In the genomic region with DNA sequence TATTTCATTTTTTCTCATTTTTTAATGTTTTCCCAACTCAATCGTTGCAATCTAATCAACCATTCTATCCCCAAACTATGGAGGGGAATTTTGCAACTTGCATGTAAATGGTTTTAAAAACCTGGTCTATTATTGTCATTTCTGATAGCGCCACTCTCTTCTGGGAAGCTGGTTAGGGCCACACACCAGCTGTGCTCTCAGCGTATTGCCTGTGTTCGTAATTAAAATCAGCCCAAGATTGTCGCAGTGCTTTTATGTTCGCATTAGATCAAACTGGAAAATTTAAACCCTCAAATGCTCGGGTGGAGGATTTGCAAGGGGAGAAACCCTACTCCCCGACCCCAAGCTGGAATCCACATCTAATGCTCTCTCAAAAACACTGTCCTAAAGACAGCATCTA, we compare ENCODE assay signal across 15 cellular contexts.
A peak's percentile ranks its signal among the peaks of the same experiment; 100 is the strongest.
DNase-seq lines count a peak whose midpoint lies in the region; ATAC-seq and TF ChIP-seq lines count a peak whose summit lies in the region.
"Had no signal": no experiment of that assay in that cellular context is flagged by ENCODE, and none has a peak within 500 bp of the region (broad histone marks: within the 10 kb centered on the region; RNA-seq: fewer than 3 reads in every experiment).

No MANE protein-coding gene starts in this region.

- CTCF ChIA-PET in CD8-positive, alpha-beta T cell (lab: Charles Lee): no interaction called here

- no peaks in the 10 kb centered on the region for H3K27me3 ChIP-seq in CD8-positive, alpha-beta T cell (ENCODE audit: insufficient read depth, low read length)
- H3K27me3 ChIP-seq: adrenal gland, esophagus muscularis mucosa, heart left ventricle, left lung had no signal

- peaks cover 8% of the 10 kb centered on the region for H3K4me1 ChIP-seq in CD8-positive, alpha-beta T cell (ENCODE audit: insufficient read depth, low read length)
- H3K4me1 ChIP-seq: adrenal gland, left lung had no signal

- H3K4me3 ChIP-seq in CD8-positive, alpha-beta T cell (ENCODE audit: low read depth, low read length): no peak overlapping the region
- H3K4me3 ChIP-seq: adrenal gland, esophagus muscularis mucosa, heart left ventricle, left lung had no signal

- TF ChIP-seq CTCF in CD8-positive, alpha-beta T cell (IDR thresholded peaks at IDR 0.05): no peak

- H3K9me3 ChIP-seq in CD8-positive, alpha-beta T cell (ENCODE audit: low read length): no peaks in the 10 kb centered on the region
- H3K9me3 ChIP-seq: adrenal gland, esophagus muscularis mucosa, heart left ventricle, left lung had no signal

- H3K27ac ChIP-seq in CD8-positive, alpha-beta T cell (ENCODE audit: low read depth, low read length): no peak overlapping the region
- H3K27ac ChIP-seq: adrenal gland, esophagus muscularis mucosa, heart left ventricle had no signal

- intact Hi-C loops in CD8-positive, alpha-beta T cell (cut with DNase I, micrococcal nuclease): loop anchor here in 1 of 2 experiments (10.0 kb wide), 1 partner anchor 373 kb away; no protein-coding TSS in a partner anchor
- intact Hi-C loops in activated T-helper 2 cell treated with anti-CD3 and anti-CD28 coated beads, Interferon-gamma antibody, Interleukin-2, Interleukin-4, amounts not matched to agents 10 μg/mL and 5 μg/mL and 100 μg/mL, durations not matched to agents 14 hours and 24 hours and 36 hours (cut with micrococcal nuclease): no loop called here

- no peaks in the 10 kb centered on the region for H3K36me3 ChIP-seq in CD8-positive, alpha-beta T cell (ENCODE audit: insufficient read depth, low read length)
- H3K36me3 ChIP-seq: adrenal gland, heart left ventricle, left lung had no signal

- DNase-seq in NCI-H146 (lab: John Stamatoyannopoulos, UW) (peak; percentile 39), NCI-H146 treated with DMSO at 0.1 percent for 48 hours (lab: John Stamatoyannopoulos, UW; ENCODE audit: unreplicated experiment) (no peak)
- DNase-seq in CD8-positive, alpha-beta T cell: no peak
- no peak for DNase-seq in activated T-helper 2 cell treated with anti-CD3 and anti-CD28 coated beads, Interferon-gamma antibody, Interleukin-2, Interleukin-4, amounts not matched to agents 10 μg/mL and 5 μg/mL and 100 μg/mL, durations not matched to agents 14 hours and 24 hours and 36 hours (ENCODE audit: low spot score)
- no peak for DNase-seq in natural killer cell treated with Interleukin-12 subunit alpha and Interleukin-12 subunit beta and Interleukin-15 and Interleukin-18, amount 100 ng/mL, for 72 hours (ENCODE audit: low spot score)
- DNase-seq: H7, heart left ventricle, NCI-H1105, NCI-H526 had no signal

- peaks cover 49% of the 10 kb centered on the region for H3K4me1 Mint-ChIP-seq in CD8-positive, alpha-beta T cell (ENCODE audit: low read depth)
- H3K4me1 Mint-ChIP-seq in activated T-helper 2 cell treated with anti-CD3 and anti-CD28 coated beads, Interferon-gamma antibody, Interleukin-2, Interleukin-4, amounts not matched to agents 10 μg/mL and 5 μg/mL and 100 μg/mL, durations not matched to agents 14 hours and 24 hours and 36 hours (ENCODE audit: low read depth): peaks cover 34% of the 10 kb centered on the region
- H3K4me1 Mint-ChIP-seq in natural killer cell treated with Interleukin-12 subunit alpha and Interleukin-12 subunit beta and Interleukin-15 and Interleukin-18, amount 100 ng/mL, for 72 hours (ENCODE audit: low read depth in 2 of 2): peaks cover 52 to 60% of the 10 kb centered on the region in 2 donors

- H3K27ac Mint-ChIP-seq in CD8-positive, alpha-beta T cell: peak overlapping the region; percentile 21
- peak overlapping the region; percentile 46 for H3K27ac Mint-ChIP-seq in activated T-helper 2 cell treated with anti-CD3 and anti-CD28 coated beads, Interferon-gamma antibody, Interleukin-2, Interleukin-4, amounts not matched to agents 10 μg/mL and 5 μg/mL and 100 μg/mL, durations not matched to agents 14 hours and 24 hours and 36 hours
- H3K27ac Mint-ChIP-seq in natural killer cell treated with Interleukin-12 subunit alpha and Interleukin-12 subunit beta and Interleukin-15 and Interleukin-18, amount 100 ng/mL, for 72 hours: peak overlapping the region; percentile 85 to 92

- POLR2A ChIA-PET in CD8-positive, alpha-beta T cell (lab: Charles Lee): no interaction called here

- ATAC-seq in CD8-positive, alpha-beta T cell: no peak
- ATAC-seq in natural killer cell treated with Interleukin-12 subunit alpha and Interleukin-12 subunit beta and Interleukin-15 and Interleukin-18, amount 100 ng/mL, for 72 hours: no peak
- no peak for ATAC-seq in GM18502 (IDR thresholded peaks at IDR 0.05; ENCODE audit: poor library complexity, unreplicated experiment)
- no peak for ATAC-seq in HG02938 (IDR thresholded peaks at IDR 0.05; ENCODE audit: unreplicated experiment)
- ATAC-seq in GM21515 (IDR thresholded peaks at IDR 0.05; ENCODE audit: unreplicated experiment): no peak
- ATAC-seq: heart left ventricle had no signal

- no peaks in the 10 kb centered on the region for H3K9me3 Mint-ChIP-seq in CD8-positive, alpha-beta T cell
- H3K9me3 Mint-ChIP-seq in activated T-helper 2 cell treated with anti-CD3 and anti-CD28 coated beads, Interferon-gamma antibody, Interleukin-2, Interleukin-4, amounts not matched to agents 10 μg/mL and 5 μg/mL and 100 μg/mL, durations not matched to agents 14 hours and 24 hours and 36 hours: no peaks in the 10 kb centered on the region
- no peaks in the 10 kb centered on the region for H3K9me3 Mint-ChIP-seq in natural killer cell treated with Interleukin-12 subunit alpha and Interleukin-12 subunit beta and Interleukin-15 and Interleukin-18, amount 100 ng/mL, for 72 hours

- H3K4me3 Mint-ChIP-seq in CD8-positive, alpha-beta T cell: no peak overlapping the region
- H3K4me3 Mint-ChIP-seq in activated T-helper 2 cell treated with anti-CD3 and anti-CD28 coated beads, Interferon-gamma antibody, Interleukin-2, Interleukin-4, amounts not matched to agents 10 μg/mL and 5 μg/mL and 100 μg/mL, durations not matched to agents 14 hours and 24 hours and 36 hours (ENCODE audit: low read depth): no peak overlapping the region
- peak overlapping the region; percentile 28 for H3K4me3 Mint-ChIP-seq in natural killer cell treated with Interleukin-12 subunit alpha and Interleukin-12 subunit beta and Interleukin-15 and Interleukin-18, amount 100 ng/mL, for 72 hours

- no peaks in the 10 kb centered on the region for H3K27me3 Mint-ChIP-seq in CD8-positive, alpha-beta T cell (ENCODE audit: low read depth)
- no peaks in the 10 kb centered on the region for H3K27me3 Mint-ChIP-seq in activated T-helper 2 cell treated with anti-CD3 and anti-CD28 coated beads, Interferon-gamma antibody, Interleukin-2, Interleukin-4, amounts not matched to agents 10 μg/mL and 5 μg/mL and 100 μg/mL, durations not matched to agents 14 hours and 24 hours and 36 hours (ENCODE audit: low read depth)
- no peaks in the 10 kb centered on the region for H3K27me3 Mint-ChIP-seq in natural killer cell treated with Interleukin-12 subunit alpha and Interleukin-12 subunit beta and Interleukin-15 and Interleukin-18, amount 100 ng/mL, for 72 hours

- peaks cover 31% of the 10 kb centered on the region for H3K36me3 Mint-ChIP-seq in CD8-positive, alpha-beta T cell
- H3K36me3 Mint-ChIP-seq in activated T-helper 2 cell treated with anti-CD3 and anti-CD28 coated beads, Interferon-gamma antibody, Interleukin-2, Interleukin-4, amounts not matched to agents 10 μg/mL and 5 μg/mL and 100 μg/mL, durations not matched to agents 14 hours and 24 hours and 36 hours (ENCODE audit: low read depth): peaks cover 55% of the 10 kb centered on the region
- no peaks in the 10 kb centered on the region for H3K36me3 Mint-ChIP-seq in natural killer cell treated with Interleukin-12 subunit alpha and Interleukin-12 subunit beta and Interleukin-15 and Interleukin-18, amount 100 ng/mL, for 72 hours

Comparison
In these comparisons a context has a peak if more than half of its experiments do, and no peak if none do; other contexts are left out.
1. H3K27ac Mint-ChIP-seq: peak in every context shown above with its lines; median percentile 88 in natural killer cell treated with Interleukin-12 subunit alpha and Interleukin-12 subunit beta and Interleukin-15 and Interleukin-18, amount 100 ng/mL, for 72 hours; 46 in activated T-helper 2 cell treated with anti-CD3 and anti-CD28 coated beads, Interferon-gamma antibody, Interleukin-2, Interleukin-4, amounts not matched to agents 10 μg/mL and 5 μg/mL and 100 μg/mL, durations not matched to agents 14 hours and 24 hours and 36 hours; 21 in CD8-positive, alpha-beta T cell.